ENCODE assay signal across 11 cellular contexts in the genomic region with DNA sequence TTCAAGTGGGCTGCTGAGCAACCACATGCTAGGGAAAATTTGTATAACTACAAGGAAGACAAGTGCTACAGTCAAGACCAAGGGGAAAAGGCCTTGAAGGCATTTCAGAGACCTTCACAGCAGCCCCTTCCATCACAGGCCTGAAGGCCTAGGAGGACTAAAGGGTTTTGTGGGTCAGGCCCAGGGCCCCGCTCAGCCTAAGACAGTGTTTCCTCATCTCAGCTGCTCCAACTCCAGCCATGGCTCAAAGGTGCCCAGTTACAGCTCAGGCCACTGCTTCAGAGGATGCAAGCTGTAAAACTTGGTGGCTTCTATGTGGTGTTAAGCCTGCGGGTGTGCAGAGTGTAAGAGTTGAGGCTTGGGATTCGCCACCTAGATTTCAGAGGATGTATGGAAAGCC.
"Had no signal": no experiment of that assay in that cellular context is flagged by ENCODE, and none has a peak within 500 bp of the region (broad histone marks: within the 10 kb centered on the region; RNA-seq: fewer than 3 reads in every experiment).

No MANE protein-coding gene starts in this region.

- H3K4me2 ChIP-seq: GM23338 had no signal

- H3K4me1 ChIP-seq: HAP-1 had no signal

- H2AFZ ChIP-seq: GM23248, GM23338 had no signal

- H3K9me3 ChIP-seq: HAP-1 had no signal

- DNase-seq: GM23248, GOT3, H7, H9, HCEC 1CT, HFFc6 had no signal

- H3K27ac Mint-ChIP-seq: GM23338, H9, HFFc6 had no signal

- H3K27ac ChIP-seq: GM23248 had no signal

- H3K4me3 Mint-ChIP-seq: GM23338, H9, HFFc6 had no signal

- FAIRE-seq: H1, H54 had no signal

- H3K4me3 ChIP-seq: GM23248, GM23338, HAP-1 had no signal

- ATAC-seq: GM23338, HCT116 had no signal

- H3K36me3 ChIP-seq: HAP-1 had no signal

- H3K4me1 Mint-ChIP-seq: GM23338, H9 had no signal

- H3K9ac ChIP-seq: GM23248 had no signal
